23 cellular contexts compared by ENCODE assay signal in the genomic region with DNA sequence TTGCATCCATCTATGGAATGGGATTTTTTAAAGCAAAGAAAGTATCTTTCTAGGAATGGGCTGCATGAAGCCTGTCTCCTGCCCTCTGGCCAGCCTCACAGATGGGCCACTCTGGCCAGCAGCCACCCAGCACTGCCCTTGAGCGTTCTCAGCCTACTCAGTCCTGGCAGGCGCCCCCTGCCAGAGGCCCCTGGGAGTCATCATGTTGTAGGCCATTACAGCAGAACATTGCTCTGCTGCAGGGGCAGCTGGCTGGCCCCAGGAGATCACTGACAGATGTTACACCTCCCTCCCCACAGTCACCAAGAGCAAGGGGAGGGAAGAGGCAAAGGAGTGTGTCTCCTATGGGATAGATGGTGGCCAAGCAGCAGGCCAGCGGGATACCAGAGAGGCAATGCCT.
A peak's percentile ranks its signal among the peaks of the same experiment; 100 is the strongest.
DNase-seq lines count a peak whose midpoint lies in the region; ATAC-seq lines count a peak whose summit lies in the region.
"Had no signal": no experiment of that assay in that cellular context is flagged by ENCODE, and none has a peak within 500 bp of the region (broad histone marks: within the 10 kb centered on the region; RNA-seq: fewer than 3 reads in every experiment).

No MANE protein-coding gene starts in this region.

- peaks cover 30% of the 10 kb centered on the region for H3K4me1 ChIP-seq in BLaER1
- H3K4me1 ChIP-seq: gastroesophageal sphincter had no signal

- no peaks in the 10 kb centered on the region for H3K9me3 ChIP-seq in BLaER1
- H3K9me3 ChIP-seq: gastroesophageal sphincter, neutrophil had no signal

- no peaks in the 10 kb centered on the region for H3K4me1 Mint-ChIP-seq in naive thymus-derived CD8-positive, alpha-beta T cell
- H3K4me1 Mint-ChIP-seq: CD4-positive, CD25-positive, alpha-beta regulatory T cell had no signal

- in situ Hi-C loops in G401 (cut with HindIII; ENCODE audit: low sequenced_read_pairs) = no loop called here

- no peak overlapping the region for H3K27ac Mint-ChIP-seq in naive thymus-derived CD8-positive, alpha-beta T cell
- H3K27ac Mint-ChIP-seq: CD4-positive, CD25-positive, alpha-beta regulatory T cell; progenitor cell of endocrine pancreas; type B pancreatic cell had no signal

- H3K36me3 Mint-ChIP-seq in naive thymus-derived CD8-positive, alpha-beta T cell = no peaks in the 10 kb centered on the region
- H3K36me3 Mint-ChIP-seq: CD4-positive, CD25-positive, alpha-beta regulatory T cell; type B pancreatic cell had no signal

- peak; percentile 77 to 79 for ATAC-seq in left cardiac atrium
- no peak for ATAC-seq in naive thymus-derived CD8-positive, alpha-beta T cell
- ATAC-seq: activated T-cell treated with anti-CD3 and anti-CD28 coated beads, Interleukin-2, amount 50 U/mL, for 4 hours; gastroesophageal sphincter had no signal

- no peaks in the 10 kb centered on the region for H3K36me3 ChIP-seq in BLaER1
- H3K36me3 ChIP-seq: gastroesophageal sphincter, neutrophil had no signal

- H3K27ac ChIP-seq in BLaER1 = no peak overlapping the region
- H3K27ac ChIP-seq: gastroesophageal sphincter, KMS-11, neutrophil, PC-9 had no signal

- H3K4me3 Mint-ChIP-seq in naive thymus-derived CD8-positive, alpha-beta T cell = no peak overlapping the region
- H3K4me3 Mint-ChIP-seq: activated T-cell treated with anti-CD3 and anti-CD28 coated beads, Interleukin-2, amount 50 U/mL, for 4 hours; CD4-positive, CD25-positive, alpha-beta regulatory T cell; type B pancreatic cell had no signal

- POLR2A ChIA-PET in naive thymus-derived CD8-positive, alpha-beta T cell (lab: Charles Lee) = no interaction called here

- H3K27me3 ChIP-seq in BLaER1 = no peaks in the 10 kb centered on the region
- H3K27me3 ChIP-seq: gastroesophageal sphincter, neutrophil had no signal

- peaks cover 0 to 5% (median 0%) of the 10 kb centered on the region in 9 donors for H3K9me3 Mint-ChIP-seq in naive thymus-derived CD8-positive, alpha-beta T cell
- H3K9me3 Mint-ChIP-seq: activated T-cell treated with anti-CD3 and anti-CD28 coated beads, Interleukin-2, amount 50 U/mL, for 4 hours had no signal

- peaks cover 0 to 7% (median 4%) of the 10 kb centered on the region in 5 donors for H3K27me3 Mint-ChIP-seq in naive thymus-derived CD8-positive, alpha-beta T cell

- DNase-seq in G401 (ENCODE audit: low spot score) (peak; percentile 63), NCI-H524 (lab: John Stamatoyannopoulos, UW) (peak; percentile 3 to 80), left cardiac atrium (no peak), T1000 (lab: John Stamatoyannopoulos, UW) (no peak), AG08395 (ENCODE audit: low spot score) (no peak)
- DNase-seq in naive thymus-derived CD8-positive, alpha-beta T cell = no peak
- DNase-seq in activated naive CD4-positive, alpha-beta T cell (lab: John Stamatoyannopoulos, UW) = no peak
- DNase-seq: activated CD4-positive, CD25-positive, alpha-beta regulatory T cell treated with anti-CD3 and anti-CD28 coated beads, Interleukin-2, amount 50 U/mL, for 72 hours; activated CD8-positive, alpha-beta memory T cell treated with anti-CD3 and anti-CD28 coated beads for 24 hours; activated T-cell treated with anti-CD3 and anti-CD28 coated beads, Interleukin-2, amount 50 U/mL, for 4 hours; CD4-positive, CD25-positive, alpha-beta regulatory T cell; cortex of kidney; NCI-H187 treated with DMSO at 0.1 percent for 48 hours; NCI-H2227 treated with DMSO at 0.1 percent for 48 hours; PC-9; SHP77 treated with DMSO at 0.1 percent for 48 hours had no signal

- H3K9ac ChIP-seq in BLaER1 = no peak overlapping the region
- H3K9ac ChIP-seq: KMS-11 had no signal

- no peaks in the 10 kb centered on the region for H4K20me1 ChIP-seq in BLaER1

- H3K4me3 ChIP-seq in BLaER1 = no peak overlapping the region
- H3K4me3 ChIP-seq: gastroesophageal sphincter, lung, PC-9 had no signal

- intact Hi-C loops in left cardiac atrium (cut with DNase I) = no loop called here

- H3K4me2 ChIP-seq in BLaER1 = peak overlapping the region; percentile 28
- H3K4me2 ChIP-seq: KMS-11, PC-9 had no signal

Comparison
In these comparisons a context has a peak if more than half of its experiments do, and no peak if none do; other contexts are left out.
1. DNase-seq: peak in G401 (single experiment) and NCI-H524 (2 of 2); none in left cardiac atrium (single experiment), naive thymus-derived CD8-positive, alpha-beta T cell (0 of 10), T1000 (single experiment), AG08395 (single experiment) and activated naive CD4-positive, alpha-beta T cell (0 of 4).
2. ATAC-seq: peak in left cardiac atrium (2 of 2); none in naive thymus-derived CD8-positive, alpha-beta T cell (0 of 2).